Comparison of ENCODE assay signal across 12 cellular contexts in genomic region chr9:123343428-123344272, GRCh38. TPM values are rescaled to one million over a fixed set of nuclear protein-coding genes. Genes with fewer than 3 reads are reported as not detected.
DNase-seq lines count a peak whose midpoint lies in the region; ATAC-seq, FAIRE-seq and TF ChIP-seq lines count a peak whose summit lies in the region.
"Had no signal": no experiment of that assay in that cellular context is flagged by ENCODE, and none has a peak within 500 bp of the region (broad histone marks: within the 10 kb centered on the region; RNA-seq: fewer than 3 reads in every experiment).

No MANE protein-coding gene starts in this region.

- FAIRE-seq in keratinocyte (lab: Jason Lieb, UNC) (no peak), H54 (lab: Jason Lieb, UNC) (no peak)

- H3K36me3 ChIP-seq in keratinocyte (ENCODE audit: control insufficient read depth in 2 of 2, extremely low read depth in 1 of 2, insufficient read depth in 2 of 2, low read length in 2 of 2) (no peaks in the 10 kb centered on the region), suprapubic skin (no peaks in the 10 kb centered on the region)
- H3K36me3 ChIP-seq: esophagus muscularis mucosa had no signal

- H3K4me3 ChIP-seq in GM12864 (ENCODE audit: low read depth, low read length) = peak overlapping the region; percentile 6
- H3K4me3 ChIP-seq in keratinocyte (ENCODE audit: control insufficient read depth in 2 of 3, extremely low read depth in 1 of 3, insufficient read depth in 2 of 3, low read depth in 1 of 3, low read length in 3 of 3) = no peak overlapping the region
- no peak overlapping the region for H3K4me3 ChIP-seq in suprapubic skin
- H3K4me3 ChIP-seq: esophagus muscularis mucosa had no signal

- peaks cover 2% of the 10 kb centered on the region for H3K9me1 ChIP-seq in keratinocyte (ENCODE audit: control insufficient read depth, extremely low read depth, insufficient read depth, low read length)

- peak overlapping the region; percentile 43 for H3K4me2 ChIP-seq in keratinocyte (ENCODE audit: control insufficient read depth, extremely low read depth, insufficient read depth, low read depth, low read length)

- H4K20me1 ChIP-seq in keratinocyte (ENCODE audit: control insufficient read depth, extremely low read depth, insufficient read depth, low read length) = no peaks in the 10 kb centered on the region

- dilution Hi-C loops in keratinocyte (cut with MboI; ENCODE audit: extremely low pct_ligation_motif_present, low sequenced_read_pairs) = no loop called here

- 44% methylated on average over 9 of the region's 14 CpGs for WGBS in suprapubic skin

- no peak for TF ChIP-seq POLR2A in suprapubic skin (IDR thresholded peaks at IDR 0.05)
- TF ChIP-seq POLR2A in H54 (IDR thresholded peaks at IDR 0.05; ENCODE audit: low read depth, low read length) = no peak

- peaks cover 23% of the 10 kb centered on the region for H3K4me1 ChIP-seq in keratinocyte (ENCODE audit: control insufficient read depth, extremely low read depth, insufficient read depth, low read length)
- H3K4me1 ChIP-seq in suprapubic skin = peaks cover 21% of the 10 kb centered on the region

- H3K9me3 ChIP-seq in keratinocyte (ENCODE audit: control insufficient read depth, low read depth, low read length) (no peaks in the 10 kb centered on the region), suprapubic skin (no peaks in the 10 kb centered on the region)
- H3K9me3 ChIP-seq: esophagus muscularis mucosa had no signal

- peak; percentile 79 for DNase-seq in GM12864 (ENCODE audit: low read depth)
- DNase-seq in keratinocyte (ENCODE audit: low read depth, low spot score) = no peak
- DNase-seq in suprapubic skin (ENCODE audit: low spot score in 2 of 2) = no peak
- DNase-seq in H54 (ENCODE audit: insufficient read length, low spot score) = no peak
- DNase-seq: mesendoderm; NCI-H2171; stimulated activated CD4-positive, alpha-beta T cell treated with anti-CD3 and anti-CD28 coated beads, Interleukin-2, amount 100 ng/mL, for 24 hours had no signal

- H3K9ac ChIP-seq in keratinocyte (ENCODE audit: control insufficient read depth, extremely low read depth, insufficient read depth, low read length) = no peak overlapping the region

- no peaks in the 10 kb centered on the region for H3K27me3 ChIP-seq in keratinocyte (ENCODE audit: control insufficient read depth, extremely low read depth, insufficient read depth, low read length)
- peaks cover 5% of the 10 kb centered on the region for H3K27me3 ChIP-seq in suprapubic skin
- H3K27me3 ChIP-seq: esophagus muscularis mucosa had no signal

- H2AFZ ChIP-seq in keratinocyte (ENCODE audit: control insufficient read depth, low read length) = peak overlapping the region; percentile 74

- no peak overlapping the region for H3K27ac ChIP-seq in keratinocyte (ENCODE audit: control insufficient read depth, insufficient read depth, low read length)
- H3K27ac ChIP-seq in suprapubic skin = no peak overlapping the region
- H3K27ac ChIP-seq: esophagus muscularis mucosa had no signal

- ATAC-seq in GM21526 (IDR thresholded peaks at IDR 0.05; ENCODE audit: low FRiP score, unreplicated experiment) (peak; percentile 30), GM18873 (IDR thresholded peaks at IDR 0.05; ENCODE audit: low FRiP score, unreplicated experiment) (no peak), HG02870 (IDR thresholded peaks at IDR 0.05; ENCODE audit: unreplicated experiment) (no peak)

- no peak for TF ChIP-seq EP300 in Ishikawa (IDR thresholded peaks at IDR 0.05; ENCODE audit: borderline replicate concordance)
- TF ChIP-seq EP300 in suprapubic skin (IDR thresholded peaks at IDR 0.05) = no peak

- TF ChIP-seq CTCF in GM12864 (IDR thresholded peaks at IDR 0.05; ENCODE audit: low read depth, low read length, missing control alignments) (no peak), keratinocyte (optimal IDR thresholded peaks at IDR 0.05 in 1 of 3, IDR thresholded peaks at IDR 0.05 in 1 of 3, conservative IDR thresholded peaks at IDR 0.05 in 1 of 3; ENCODE audit: extremely low read depth in 1 of 3, insufficient read depth in 2 of 3, low read length in 3 of 3) (no peak), suprapubic skin (IDR thresholded peaks at IDR 0.05) (no peak)

- H3K79me2 ChIP-seq in keratinocyte (ENCODE audit: control insufficient read depth, insufficient read depth, low read length) = no peaks in the 10 kb centered on the region

- TF ChIP-seq RAD21 in Ishikawa (IDR thresholded peaks at IDR 0.05; ENCODE audit: low read depth) = no peak

TF ChIP-seq in Ishikawa, 13 proteins besides CTCF, POLR2A, EP300 and RAD21:
- TF ChIP-seq, protein P1, sequence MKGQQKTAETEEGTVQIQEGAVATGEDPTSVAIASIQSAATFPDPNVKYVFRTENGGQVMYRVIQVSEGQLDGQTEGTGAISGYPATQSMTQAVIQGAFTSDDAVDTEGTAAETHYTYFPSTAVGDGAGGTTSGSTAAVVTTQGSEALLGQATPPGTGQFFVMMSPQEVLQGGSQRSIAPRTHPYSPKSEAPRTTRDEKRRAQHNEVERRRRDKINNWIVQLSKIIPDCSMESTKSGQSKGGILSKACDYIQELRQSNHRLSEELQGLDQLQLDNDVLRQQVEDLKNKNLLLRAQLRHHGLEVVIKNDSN (IDR thresholded peaks at IDR 0.05) = no peak
- TF ChIP-seq EGR1 (IDR thresholded peaks at IDR 0.05) = peak; percentile 86

RNA-seq across cellular contexts. Expression of gene CRB2, which starts 12.3 kb away (rescaled TPM):
- not detected in 3 replicates for polyA plus RNA-seq in keratinocyte
- polyA plus RNA-seq in keratinocyte (2011; ENCODE audit: low read depth) = not detected
- polyA plus RNA-seq in keratinocyte (2011; cell fraction: cytosol; rRNA removed) = not detected in 2 replicates
- not detected in 2 replicates for polyA plus RNA-seq in keratinocyte (2011; cell fraction: nucleus; rRNA removed)
- polyA plus RNA-seq in keratinocyte (2012; ENCODE audit: low replicate concordance) = 0.04 TPM in 1 of 2 replicates, not detected in the other
- polyA minus RNA-seq in keratinocyte = not detected in 3 replicates
- not detected for polyA minus RNA-seq in keratinocyte (2011; cell fraction: cytosol; rRNA and poly(A)+ RNA removed)
- not detected in 2 replicates for polyA minus RNA-seq in keratinocyte (2011; cell fraction: nucleus; rRNA and poly(A)+ RNA removed)
- total RNA-seq in suprapubic skin = not detected
